In the genomic region with DNA sequence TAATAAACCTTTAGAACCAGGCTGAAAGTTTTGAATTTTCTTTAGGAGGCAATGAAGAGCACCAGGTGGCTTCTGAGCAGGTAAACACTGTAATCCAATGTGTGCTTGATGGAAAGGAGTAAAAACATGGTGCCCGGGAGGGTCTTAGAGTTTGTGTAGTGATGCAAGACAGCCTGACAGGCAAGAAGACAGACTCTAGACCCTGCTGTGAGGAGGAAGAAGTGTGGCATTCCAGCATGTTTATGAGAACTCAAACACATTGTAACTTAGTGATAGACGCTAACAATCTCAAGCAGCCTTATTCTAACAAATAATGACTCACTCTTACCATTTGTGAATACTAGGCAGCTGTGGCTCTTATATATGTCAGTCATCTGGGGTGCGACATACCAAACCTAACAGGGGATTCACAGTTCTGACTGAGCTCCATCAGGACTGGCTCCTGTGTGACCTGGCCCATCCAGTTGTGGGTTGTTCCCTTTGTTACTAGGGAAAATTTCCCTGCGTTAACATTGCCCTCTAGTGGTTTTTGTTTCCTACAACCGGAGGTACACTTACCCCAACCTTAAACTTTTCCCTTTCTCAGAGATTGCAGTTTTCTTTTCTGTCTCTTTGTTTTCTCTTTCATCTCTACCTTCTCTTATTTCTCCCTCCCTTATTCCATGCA, we compare ENCODE assay signal across 8 cellular contexts. TPM values are rescaled to one million over a fixed set of nuclear protein-coding genes. Genes with fewer than 3 reads are reported as not detected.
A peak's percentile ranks its signal among the peaks of the same experiment; 100 is the strongest.
DNase-seq lines count a peak whose midpoint lies in the region; ATAC-seq, FAIRE-seq and TF ChIP-seq lines count a peak whose summit lies in the region.

No MANE protein-coding gene starts in this region.

- no peaks in the 10 kb centered on the region for H3K27me3 Mint-ChIP-seq in natural killer cell (ENCODE audit: low read depth in 2 of 2)

- no peak overlapping the region for H3K27ac ChIP-seq in endothelial cell of umbilical vein (ENCODE audit: insufficient read depth, low read depth, low read length)
- H3K27ac ChIP-seq in thoracic aorta: no peak overlapping the region

- ATAC-seq in Right ventricle myocardium superior (ENCODE audit: poor library complexity) (peak; percentile 81), HG02885 (IDR thresholded peaks at IDR 0.05; ENCODE audit: poor library complexity, unreplicated experiment) (peak; percentile 79), natural killer cell (peak; percentile 92 to 98 (median 96)), thoracic aorta (ENCODE audit: insufficient number of reproducible peaks, low FRiP score, low read depth) (no peak)

- H3K9me1 ChIP-seq in endothelial cell of umbilical vein (replicated peaks; ENCODE audit: control insufficient read depth, extremely low read depth, insufficient read depth, low read length): no peaks in the 10 kb centered on the region

- H3K27me3 ChIP-seq in endothelial cell of umbilical vein (ENCODE audit: control insufficient read depth in 2 of 2, insufficient read depth in 2 of 2, low read length in 2 of 2) (no peaks in the 10 kb centered on the region), thoracic aorta (replicated peaks; ENCODE audit: insufficient read depth) (no peaks in the 10 kb centered on the region)

- DNase-seq in Right ventricle myocardium superior (no peak), cardiac septum (ENCODE audit: low spot score) (no peak), NCI-H460 (ENCODE audit: extremely low read depth, low read depth) (peak; percentile 45), endothelial cell of umbilical vein (ENCODE audit: low read depth, low spot score) (peak; percentile 49), natural killer cell (peak; percentile 30), thoracic aorta (ENCODE audit: low spot score) (no peak)
- peak; percentile 64 for DNase-seq in activated CD8-positive, alpha-beta memory T cell treated with anti-CD3 and anti-CD28 coated beads for 24 hours

- H3K36me3 Mint-ChIP-seq in natural killer cell: no peaks in the 10 kb centered on the region

- H3K9me3 Mint-ChIP-seq in natural killer cell: no peaks in the 10 kb centered on the region

- no peaks in the 10 kb centered on the region for H3K79me2 ChIP-seq in endothelial cell of umbilical vein (ENCODE audit: control insufficient read depth, insufficient read depth, low read length)

- no peaks in the 10 kb centered on the region for H3K4me1 ChIP-seq in endothelial cell of umbilical vein (ENCODE audit: control insufficient read depth, extremely low read depth, insufficient read depth, low read length)
- no peaks in the 10 kb centered on the region for H3K4me1 ChIP-seq in thoracic aorta (ENCODE audit: control insufficient read depth in 1 of 2, low read depth in 2 of 2)

- peak; percentile 63 for FAIRE-seq in endothelial cell of umbilical vein (lab: Jason Lieb, UNC)

- POLR2A ChIA-PET in endothelial cell of umbilical vein (lab: Charles Lee): no interaction called here

- H3K36me3 ChIP-seq in endothelial cell of umbilical vein (ENCODE audit: control insufficient read depth in 2 of 2, extremely low read depth in 1 of 2, insufficient read depth in 2 of 2, low read length in 2 of 2): no peaks in the 10 kb centered on the region
- H3K36me3 ChIP-seq in thoracic aorta: no peaks in the 10 kb centered on the region

- no peaks in the 10 kb centered on the region for H4K20me1 ChIP-seq in endothelial cell of umbilical vein (replicated peaks; ENCODE audit: control insufficient read depth, extremely low read depth, insufficient read depth, low read length)

- H3K4me3 Mint-ChIP-seq in natural killer cell: peak overlapping the region; percentile 9

- no peak overlapping the region for H2AFZ ChIP-seq in endothelial cell of umbilical vein (ENCODE audit: low read depth, low read length)

- H3K27ac Mint-ChIP-seq in natural killer cell: peak overlapping the region; percentile 87 to 88

- TF ChIP-seq CTCF in endothelial cell of umbilical vein (IDR thresholded peaks at IDR 0.05; ENCODE audit: extremely low read depth in 1 of 2, insufficient read depth in 1 of 2, low read depth in 1 of 2, low read length in 2 of 2) (peak; percentile 16 to 25), natural killer cell (IDR thresholded peaks at IDR 0.05) (peak; percentile 35), thoracic aorta (IDR thresholded peaks at IDR 0.05) (peak; percentile 39)

- no peak overlapping the region for H3K4me2 ChIP-seq in endothelial cell of umbilical vein (ENCODE audit: insufficient read depth, low read length)

- no peak for TF ChIP-seq POLR2A in endothelial cell of umbilical vein (IDR thresholded peaks at IDR 0.05; ENCODE audit: low read depth, low read length)

- no TSS peak for BruUV-seq in endothelial cell of umbilical vein (replicated peaks; lab: Mats Ljungman, UMichigan)

- no peak overlapping the region for H3K9ac ChIP-seq in endothelial cell of umbilical vein (replicated peaks; ENCODE audit: extremely low read depth, insufficient read depth, low read length)

- H3K9me3 ChIP-seq in endothelial cell of umbilical vein (replicated peaks; ENCODE audit: control insufficient read depth, insufficient read depth, low read length) (no peaks in the 10 kb centered on the region), thoracic aorta (no peaks in the 10 kb centered on the region)

- peaks cover 23 to 27% of the 10 kb centered on the region in 2 donors for H3K4me1 Mint-ChIP-seq in natural killer cell

- CTCF ChIA-PET in endothelial cell of umbilical vein (lab: Charles Lee): interaction anchor here (0.6 to 2.0 kb wide), 7 partner anchors 240 to 923 kb away, joined by 3 to 61 read pairs (median 4); no protein-coding TSS in a partner anchor

- dilution Hi-C loops in endothelial cell of umbilical vein (cut with MboI; ENCODE audit: extremely low pct_ligation_motif_present, low sequenced_read_pairs): no loop called here

- H3K4me3 ChIP-seq in endothelial cell of umbilical vein (replicated peaks in 1 of 3; ENCODE audit: insufficient read depth in 1 of 3, low read depth in 1 of 3, low read length in 3 of 3) (no peak overlapping the region), thoracic aorta (no peak overlapping the region)

- intact Hi-C loops in Right ventricle myocardium superior (cut with DNase I): loop anchor here (5.0 kb wide), 1 partner anchor 404 kb away; no protein-coding TSS in a partner anchor
- intact Hi-C loops in cardiac septum (cut with DNase I): loop anchor here (2.0 to 10.0 kb wide), 3 partner anchors 261 to 403 kb away; no protein-coding TSS in a partner anchor
- intact Hi-C loops in endothelial cell of umbilical vein (cut with micrococcal nuclease): loop anchor here (1.0 to 5.0 kb wide), 3 partner anchors 319 to 404 kb away; a partner anchor contains a TSS
- intact Hi-C loops in natural killer cell (cut with micrococcal nuclease): loop anchor here (1.0 to 10.0 kb wide), 6 partner anchors 60 to 391 kb away; no protein-coding TSS in a partner anchor

TF ChIP-seq in endothelial cell of umbilical vein, 7 proteins besides CTCF, POLR2A, EP300 and RAD21:
- no peak for TF ChIP-seq MYC (IDR thresholded peaks at IDR 0.05; ENCODE audit: low read depth, low read length)

RNA-seq across cellular contexts. Expression of a gene that starts 53.8 kb away (rescaled TPM):
- total RNA-seq in Right ventricle myocardium superior (56.6 TPM), cardiac septum (8.1 TPM), endothelial cell of umbilical vein (not detected in 2 replicates), natural killer cell (1 to 10 TPM in 1 of 3 donors, under 1 TPM in 1, not detected in 1; 0.32 to 1.3 TPM), thoracic aorta (100 to 1,000 TPM; 154 to 311 TPM)
- total RNA-seq in NCI-H460 (2014; rRNA removed; shearing (Covaris generic)): not detected in 2 replicates
- not detected in 2 replicates for polyA plus RNA-seq in NCI-H460 (2014; cell fraction: nucleus; rRNA removed)
- polyA plus RNA-seq in endothelial cell of umbilical vein: not detected in 2 replicates
- polyA plus RNA-seq in endothelial cell of umbilical vein (2011; cell fraction: cytosol; rRNA removed): not detected in 2 replicates
- polyA plus RNA-seq in endothelial cell of umbilical vein (2011; cell fraction: nucleus; rRNA removed): not detected in 2 replicates
- not detected in 2 replicates for polyA plus RNA-seq in endothelial cell of umbilical vein (2012)
- not detected in 2 replicates for polyA minus RNA-seq in endothelial cell of umbilical vein
- polyA minus RNA-seq in endothelial cell of umbilical vein (2011; cell fraction: cytosol; rRNA and poly(A)+ RNA removed): not detected
- not detected in 2 replicates for polyA minus RNA-seq in endothelial cell of umbilical vein (2011; cell fraction: nucleus; rRNA and poly(A)+ RNA removed)

Comparison
In these comparisons a context has a peak if more than half of its experiments do, and no peak if none do; other contexts are left out.
1. DNase-seq: peak in NCI-H460 (single experiment), activated CD8-positive, alpha-beta memory T cell treated with anti-CD3 and anti-CD28 coated beads for 24 hours (single experiment), endothelial cell of umbilical vein (single experiment) and natural killer cell (single experiment); none in Right ventricle myocardium superior (single experiment), cardiac septum (single experiment) and thoracic aorta (single experiment).
2. Peak in every context shown above with its lines, with median percentiles within 50 percentile points of each other: CTCF ChIP-seq.